8 cellular contexts compared by ENCODE assay signal in genomic region chr1:221712776-221713431, GRCh38. TPM values are rescaled to one million over a fixed set of nuclear protein-coding genes. Genes with fewer than 3 reads are reported as not detected.
DNase-seq lines count a peak whose midpoint lies in the region; ATAC-seq and TF ChIP-seq lines count a peak whose summit lies in the region.

No MANE protein-coding gene starts in this region.

- peak overlapping the region; percentile 40 for H3K4me2 ChIP-seq in OCI-LY3 (ENCODE audit: low read length)

- H3K4me3 ChIP-seq in OCI-LY3 (ENCODE audit: low read length), result 0 out of 2 replicates have a peak overlapping the region, but pooled peaks have one; percentile 0

- no peaks in the 10 kb centered on the region for H3K9me3 ChIP-seq in OCI-LY3 (ENCODE audit: insufficient read depth, low read length)

- peaks cover 89% of the 10 kb centered on the region for H3K4me1 Mint-ChIP-seq in activated naive CD4-positive, alpha-beta T cell treated with anti-CD3 and anti-CD28 coated beads, Interleukin-2, amount 10 ng/mL, durations not matched to agents 7 days and 5 days
- peaks cover 80% of the 10 kb centered on the region for H3K4me1 Mint-ChIP-seq in progenitor cell of endocrine pancreas (ENCODE audit: low read depth)

- H3K27me3 ChIP-seq in OCI-LY3 (ENCODE audit: low read depth, low read length), result no peaks in the 10 kb centered on the region

- peak overlapping the region; percentile 95 for H3K27ac Mint-ChIP-seq in activated naive CD4-positive, alpha-beta T cell treated with anti-CD3 and anti-CD28 coated beads, Interleukin-2, amount 10 ng/mL, durations not matched to agents 7 days and 5 days
- no peak overlapping the region for H3K27ac Mint-ChIP-seq in progenitor cell of endocrine pancreas

- peak overlapping the region; percentile 51 for H3K4me3 Mint-ChIP-seq in activated naive CD4-positive, alpha-beta T cell treated with anti-CD3 and anti-CD28 coated beads, Interleukin-2, amount 10 ng/mL, durations not matched to agents 7 days and 5 days
- H3K4me3 Mint-ChIP-seq in progenitor cell of endocrine pancreas (ENCODE audit: low read depth), result no peak overlapping the region

- H3K36me3 Mint-ChIP-seq in activated naive CD4-positive, alpha-beta T cell treated with anti-CD3 and anti-CD28 coated beads, Interleukin-2, amount 10 ng/mL, durations not matched to agents 7 days and 5 days, result peaks cover 55% of the 10 kb centered on the region
- peaks cover 1% of the 10 kb centered on the region for H3K36me3 Mint-ChIP-seq in progenitor cell of endocrine pancreas (ENCODE audit: insufficient read depth)

- H4K20me1 ChIP-seq in OCI-LY3 (ENCODE audit: insufficient read depth, low read length), result peaks cover 13% of the 10 kb centered on the region; the same call in 1 of the 2 replicates

- ATAC-seq in GM18502 (IDR thresholded peaks at IDR 0.05; ENCODE audit: poor library complexity, unreplicated experiment) (peak; percentile 69), HG02623 (IDR thresholded peaks at IDR 0.05; ENCODE audit: unreplicated experiment) (peak; percentile 53)

- CTCF ChIA-PET in activated naive CD4-positive, alpha-beta T cell treated with anti-CD3 and anti-CD28 coated beads, Interleukin-2, amount 10 ng/mL, durations not matched to agents 7 days and 5 days (lab: Charles Lee), result interaction anchor here (0.6 to 9.6 kb wide), 7 partner anchors 9 to 64 kb away, joined by 3 to 76 read pairs (median 6); partner anchors contain the start of gene DUSP10

- DNase-seq in activated naive CD4-positive, alpha-beta T cell treated with anti-CD3 and anti-CD28 coated beads, Interleukin-2, amount 10 ng/mL, durations not matched to agents 7 days and 5 days, result peak; percentile 90
- DNase-seq in stimulated activated CD4-positive, alpha-beta T cell treated with anti-CD3 and anti-CD28 coated beads, Interleukin-12 subunit alpha, Interleukin-12 subunit beta, amount 100 ng/mL, for 4 hours, result peak; percentile 34
- DNase-seq in cerebellar cortex (ENCODE audit: low spot score) (no peak), epidermal melanocyte (ENCODE audit: insufficient read length, low spot score) (no peak), progenitor cell of endocrine pancreas (ENCODE audit: low spot score, unreplicated experiment) (no peak)

- peaks cover 2% of the 10 kb centered on the region for H3K9me3 Mint-ChIP-seq in activated naive CD4-positive, alpha-beta T cell treated with anti-CD3 and anti-CD28 coated beads, Interleukin-2, amount 10 ng/mL, durations not matched to agents 7 days and 5 days
- H3K9me3 Mint-ChIP-seq in progenitor cell of endocrine pancreas (ENCODE audit: low read depth), result peaks cover 7% of the 10 kb centered on the region

- H3K9ac ChIP-seq in OCI-LY3 (ENCODE audit: low read length), result no peak overlapping the region

- H3K4me1 ChIP-seq in OCI-LY3 (ENCODE audit: low read length), result peaks cover 52% of the 10 kb centered on the region

- H3K36me3 ChIP-seq in OCI-LY3 (replicated peaks; ENCODE audit: low read depth, low read length), result peaks cover 16% of the 10 kb centered on the region

- TF ChIP-seq CTCF in OCI-LY3 (IDR thresholded peaks at IDR 0.05; ENCODE audit: low read depth, low read length) (no peak), progenitor cell of endocrine pancreas (IDR thresholded peaks at IDR 0.05; ENCODE audit: unreplicated experiment) (no peak)

- H2AFZ ChIP-seq in OCI-LY3 (ENCODE audit: low read depth, low read length), result no peak overlapping the region

- H3K79me2 ChIP-seq in OCI-LY3 (ENCODE audit: low read length), result peaks cover 90% of the 10 kb centered on the region

- no peaks in the 10 kb centered on the region for H3K27me3 Mint-ChIP-seq in activated naive CD4-positive, alpha-beta T cell treated with anti-CD3 and anti-CD28 coated beads, Interleukin-2, amount 10 ng/mL, durations not matched to agents 7 days and 5 days
- no peaks in the 10 kb centered on the region for H3K27me3 Mint-ChIP-seq in progenitor cell of endocrine pancreas

- peak overlapping the region; percentile 46 for H3K27ac ChIP-seq in OCI-LY3 (ENCODE audit: low read length)

RNA-seq across cellular contexts. Expression of gene DUSP10, which starts 29.0 kb away (rescaled TPM):
- total RNA-seq in progenitor cell of endocrine pancreas, result 9.3 and 10.2 TPM in 2 replicates

Comparison
In these comparisons a context has a peak if more than half of its experiments do, and no peak if none do; other contexts are left out.
1. DNase-seq: peak in activated naive CD4-positive, alpha-beta T cell treated with anti-CD3 and anti-CD28 coated beads, Interleukin-2, amount 10 ng/mL, durations not matched to agents 7 days and 5 days (single experiment) and stimulated activated CD4-positive, alpha-beta T cell treated with anti-CD3 and anti-CD28 coated beads, Interleukin-12 subunit alpha, Interleukin-12 subunit beta, amount 100 ng/mL, for 4 hours (single experiment); none in cerebellar cortex (single experiment), epidermal melanocyte (single experiment) and progenitor cell of endocrine pancreas (single experiment).